ENCODE assay signal across 1 cellular context in the genomic region with DNA sequence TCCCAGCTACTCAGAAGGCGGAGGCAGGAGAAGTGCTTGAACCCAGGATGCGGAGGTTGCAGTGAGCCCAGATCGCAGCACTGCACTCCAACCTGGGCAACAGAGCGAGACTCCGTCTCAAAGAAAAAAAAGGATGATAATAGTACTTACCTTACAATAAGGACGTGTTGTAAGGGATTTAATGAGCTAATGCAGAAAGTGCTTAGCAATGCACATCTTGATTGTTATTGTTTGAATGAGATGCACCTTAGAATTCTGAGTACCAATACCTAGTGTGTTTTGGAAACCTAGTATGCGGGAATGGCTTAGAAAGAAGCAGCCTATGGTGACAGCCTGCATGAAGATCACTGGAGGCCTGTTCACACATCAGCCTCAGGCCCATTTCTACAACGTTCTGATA.
TF ChIP-seq lines count a peak whose summit lies in the region.

No MANE protein-coding gene starts in this region.

TF ChIP-seq in IMR-90, 13 proteins besides CTCF, POLR2A, EP300 and RAD21:
- TF ChIP-seq, protein P1, sequence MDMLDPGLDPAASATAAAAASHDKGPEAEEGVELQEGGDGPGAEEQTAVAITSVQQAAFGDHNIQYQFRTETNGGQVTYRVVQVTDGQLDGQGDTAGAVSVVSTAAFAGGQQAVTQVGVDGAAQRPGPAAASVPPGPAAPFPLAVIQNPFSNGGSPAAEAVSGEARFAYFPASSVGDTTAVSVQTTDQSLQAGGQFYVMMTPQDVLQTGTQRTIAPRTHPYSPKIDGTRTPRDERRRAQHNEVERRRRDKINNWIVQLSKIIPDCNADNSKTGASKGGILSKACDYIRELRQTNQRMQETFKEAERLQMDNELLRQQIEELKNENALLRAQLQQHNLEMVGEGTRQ (IDR thresholded peaks at IDR 0.05; ENCODE audit: low read depth, low read length): no peak
- TF ChIP-seq MAFK (IDR thresholded peaks at IDR 0.05; ENCODE audit: low read depth, low read length): peak; percentile 60
